ENCODE assay signal across 24 cellular contexts in the genomic region with DNA sequence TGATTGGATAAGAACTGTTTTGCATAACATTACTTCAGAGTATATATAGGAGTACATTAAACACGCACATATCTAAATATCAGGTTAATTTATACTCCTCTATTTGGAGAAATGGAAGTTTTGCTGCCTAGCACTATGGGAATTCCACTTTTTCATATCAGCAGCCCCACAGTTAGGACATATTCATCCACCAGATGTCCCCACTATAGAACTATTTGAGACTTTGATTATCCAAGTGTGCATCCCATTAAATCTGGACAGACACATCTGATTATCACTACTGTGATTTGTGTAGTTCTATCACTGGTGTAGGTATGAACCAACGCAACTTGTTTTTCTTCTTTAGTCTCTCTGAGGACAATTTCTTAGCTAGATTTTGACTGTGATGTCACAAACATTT.
DNase-seq lines count a peak whose midpoint lies in the region; ATAC-seq and TF ChIP-seq lines count a peak whose summit lies in the region.
"Had no signal": no experiment of that assay in that cellular context is flagged by ENCODE, and none has a peak within 500 bp of the region (broad histone marks: within the 10 kb centered on the region; RNA-seq: fewer than 3 reads in every experiment).

No MANE protein-coding gene starts in this region.

- H3K27me3 Mint-ChIP-seq in chondrocyte (ENCODE audit: low read depth), result no peaks in the 10 kb centered on the region
- H3K27me3 Mint-ChIP-seq: naive thymus-derived CD4-positive, alpha-beta T cell; type B pancreatic cell had no signal

- H3K9me3 ChIP-seq in right lobe of liver, result no peaks in the 10 kb centered on the region
- H3K9me3 ChIP-seq: MG63, pancreas, stomach had no signal

- H3K36me3 ChIP-seq in right lobe of liver, result no peaks in the 10 kb centered on the region
- H3K36me3 ChIP-seq: MG63, pancreas, stomach had no signal

- WGBS in right lobe of liver (ENCODE audit: insufficient coverage, low coverage, low lambda C conversion rate, missing lambda C conversion rate), result 26% methylated on average over 2 of the region's 2 CpGs

- intact Hi-C loops in right lobe of liver (cut with DNase I), result no loop called here

- no peak overlapping the region for H3K4me3 Mint-ChIP-seq in chondrocyte (ENCODE audit: unreplicated experiment)
- H3K4me3 Mint-ChIP-seq: naive thymus-derived CD4-positive, alpha-beta T cell; type B pancreatic cell had no signal

- H3K27ac Mint-ChIP-seq in chondrocyte (ENCODE audit: unreplicated experiment), result no peak overlapping the region
- H3K27ac Mint-ChIP-seq: naive thymus-derived CD4-positive, alpha-beta T cell; type B pancreatic cell had no signal

- ATAC-seq in right lobe of liver (peak; percentile 53 to 73 (median 64)), GM18907 (IDR thresholded peaks at IDR 0.05; ENCODE audit: unreplicated experiment) (no peak), GM21515 (IDR thresholded peaks at IDR 0.05; ENCODE audit: unreplicated experiment) (no peak)
- ATAC-seq: naive thymus-derived CD4-positive, alpha-beta T cell; pancreas had no signal

- H3K4me1 Mint-ChIP-seq in chondrocyte (ENCODE audit: low read depth), result no peaks in the 10 kb centered on the region
- H3K4me1 Mint-ChIP-seq: naive thymus-derived CD4-positive, alpha-beta T cell had no signal

- H3K27ac ChIP-seq in right lobe of liver, result no peak overlapping the region
- H3K27ac ChIP-seq: 22Rv1, pancreas, stomach had no signal

- H3K36me3 Mint-ChIP-seq in chondrocyte (ENCODE audit: low read depth), result no peaks in the 10 kb centered on the region
- H3K36me3 Mint-ChIP-seq: naive thymus-derived CD4-positive, alpha-beta T cell; type B pancreatic cell had no signal

- DNase-seq in DMS 273 (lab: John Stamatoyannopoulos, UW; ENCODE audit: unreplicated experiment) (peak; percentile 25), DMS 273 treated with DMSO at 0.1 percent for 48 hours (lab: John Stamatoyannopoulos, UW) (no peak), HT-29 (ENCODE audit: low spot score) (peak; percentile 22), chondrocyte (ENCODE audit: low spot score) (no peak), right lobe of liver (no peak), hypothalamus (lab: John Stamatoyannopoulos, UW) (no peak)
- DNase-seq: activated CD4-positive, alpha-beta T cell treated with anti-CD3 and anti-CD28 coated beads for 48 hours; effector CD8-positive, alpha-beta T cell; GF-D8; H7; hippocampal formation; mesenchymal stem cell; MG63; naive thymus-derived CD4-positive, alpha-beta T cell; NCI-H226; pancreas; RPMI8226; stimulated activated CD4-positive, alpha-beta T cell treated with anti-CD3 and anti-CD28 coated beads, Interleukin-4, amount 100 ng/mL, for 24 hours; stomach; SW 1271 had no signal

- no peaks in the 10 kb centered on the region for H3K9me3 Mint-ChIP-seq in chondrocyte (ENCODE audit: low read depth)

- no peak overlapping the region for H3K4me3 ChIP-seq in right lobe of liver
- H3K4me3 ChIP-seq: MG63, pancreas, stomach had no signal

- TF ChIP-seq CTCF in chondrocyte (IDR thresholded peaks at IDR 0.05) (peak; percentile 24), right lobe of liver (IDR thresholded peaks at IDR 0.05) (peak; percentile 18 to 49 (median 46))

- no peak for TF ChIP-seq POLR2A in right lobe of liver (IDR thresholded peaks at IDR 0.05)

- H3K27me3 ChIP-seq in right lobe of liver, result no peaks in the 10 kb centered on the region
- H3K27me3 ChIP-seq: MG63, pancreas, stomach had no signal

- H3K4me1 ChIP-seq in right lobe of liver, result no peaks in the 10 kb centered on the region
- H3K4me1 ChIP-seq: pancreas, stomach had no signal

Comparison
In these comparisons a context has a peak if more than half of its experiments do, and no peak if none do; other contexts are left out.
1. DNase-seq: peak in DMS 273 (single experiment) and HT-29 (single experiment); none in DMS 273 treated with DMSO at 0.1 percent for 48 hours (single experiment), chondrocyte (single experiment), right lobe of liver (0 of 3) and hypothalamus (0 of 51).
2. ATAC-seq: peak in right lobe of liver (4 of 4); none in GM18907 (single experiment) and GM21515 (single experiment).